8 cellular contexts compared by ENCODE assay signal in the genomic region with DNA sequence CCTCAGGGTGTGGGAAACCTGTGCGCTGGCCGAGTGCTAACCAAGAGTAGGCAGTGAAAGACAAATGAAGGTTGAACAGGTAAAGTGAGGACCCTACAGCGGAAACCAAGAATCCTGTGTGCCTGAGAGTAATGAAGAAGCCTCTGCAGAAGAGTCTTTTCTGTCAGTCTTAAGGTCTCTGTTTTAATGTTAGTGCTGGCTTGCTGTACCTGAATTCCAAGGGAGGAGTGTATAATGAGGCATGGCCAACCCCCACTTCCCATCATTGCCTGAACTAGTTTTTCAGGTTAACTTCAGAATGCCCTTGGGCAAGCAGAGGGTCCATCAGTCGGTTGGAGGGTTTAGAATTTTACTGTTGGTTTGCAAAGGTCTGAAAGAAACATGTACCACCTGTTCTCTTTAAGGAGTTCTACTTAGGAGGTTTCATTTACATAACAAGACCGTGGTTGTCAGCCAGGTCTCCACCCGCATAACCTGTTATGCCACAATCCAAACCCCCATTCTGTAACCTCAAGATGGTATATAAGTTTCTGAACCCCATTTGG. TPM values are rescaled to one million over a fixed set of nuclear protein-coding genes. Genes with fewer than 3 reads are reported as not detected.
DNase-seq lines count a peak whose midpoint lies in the region; ATAC-seq and TF ChIP-seq lines count a peak whose summit lies in the region.

No MANE protein-coding gene starts in this region.

- peak overlapping the region; percentile 96 for H3K4me2 ChIP-seq in PC-3 (ENCODE audit: low read length)

- peak overlapping the region; percentile 41; the same call in 1 of the 2 replicates for H3K27ac ChIP-seq in PC-3 (ENCODE audit: low read length)

- peak overlapping the region; percentile 96 for H3K27ac Mint-ChIP-seq in osteocyte (ENCODE audit: unreplicated experiment)

- no peaks in the 10 kb centered on the region for H3K9me3 ChIP-seq in PC-3 (ENCODE audit: low read length)

- H3K79me2 ChIP-seq in PC-3 (ENCODE audit: low read length), result peaks cover 18% of the 10 kb centered on the region

- peaks cover 11% of the 10 kb centered on the region for H3K36me3 ChIP-seq in PC-3 (ENCODE audit: low read depth, low read length)

- H3K4me1 ChIP-seq in PC-3 (ENCODE audit: insufficient read depth, low read length), result peaks cover 4% of the 10 kb centered on the region; the same call in 1 of the 2 replicates

- peaks cover 6% of the 10 kb centered on the region for H3K27me3 Mint-ChIP-seq in osteocyte (ENCODE audit: unreplicated experiment)

- no peaks in the 10 kb centered on the region for H3K27me3 ChIP-seq in PC-3 (ENCODE audit: low read length)

- peak; percentile 12 for ATAC-seq in GM18519 (IDR thresholded peaks at IDR 0.05; ENCODE audit: low FRiP score, unreplicated experiment)
- ATAC-seq in HG02571 (IDR thresholded peaks at IDR 0.05; ENCODE audit: unreplicated experiment), result peak; percentile 34
- peak; percentile 5; the same call in 1 of the 2 replicates for ATAC-seq in PC-3
- peak; percentile 45 for ATAC-seq in esophagus mucosa

- TF ChIP-seq CTCF in PC-3 (conservative IDR thresholded peaks at IDR 0.05; ENCODE audit: low read depth, low read length) (no peak), osteocyte (IDR thresholded peaks at IDR 0.05) (no peak)

- peaks cover 5% of the 10 kb centered on the region for H3K9me3 Mint-ChIP-seq in osteocyte (ENCODE audit: unreplicated experiment)

- peak; percentile 31 for DNase-seq in PC-3
- DNase-seq in osteocyte (ENCODE audit: extremely low spot score, unreplicated experiment), result no peak
- DNase-seq in RKO (ENCODE audit: low spot score), result no peak
- no peak for DNase-seq in NCI-H226
- no peak for DNase-seq in UCSD-AML1 (lab: John Stamatoyannopoulos, UW; ENCODE audit: unreplicated experiment)

- CTCF ChIA-PET in PC-3 (lab: Charles Lee), result no interaction called here

- H3K9ac ChIP-seq in PC-3 (ENCODE audit: low read length), result peak overlapping the region; percentile 95

- BruUV-seq in PC-3 (replicated peaks; lab: Mats Ljungman, UMichigan), result TSS peak; percentile 89

- intact Hi-C loops in PC-3 (cut with micrococcal nuclease), result no loop called here

- H3K9me2 ChIP-seq in PC-3 (replicated peaks; ENCODE audit: low read length), result no peaks in the 10 kb centered on the region

- H3K4me3 ChIP-seq in PC-3 (ENCODE audit: low read length), result peak overlapping the region; percentile 97

- H3F3A ChIP-seq in PC-3 (ENCODE audit: low read length, unreplicated experiment), result no peaks in the 10 kb centered on the region

- POLR2A ChIA-PET in PC-3 (lab: Charles Lee; ENCODE audit: unreplicated experiment), result interaction anchor here (0.7 kb wide), 1 partner anchor 378 kb away, joined by 3 read pairs; no protein-coding TSS in a partner anchor

- H3K36me3 Mint-ChIP-seq in osteocyte (ENCODE audit: unreplicated experiment), result peaks cover 19% of the 10 kb centered on the region

- H3K4me1 Mint-ChIP-seq in osteocyte (ENCODE audit: unreplicated experiment), result peaks cover 14% of the 10 kb centered on the region

- peak overlapping the region; percentile 99 for H3K4me3 Mint-ChIP-seq in osteocyte (ENCODE audit: unreplicated experiment)

- peak overlapping the region; percentile 98 for H2AFZ ChIP-seq in PC-3 (ENCODE audit: low read length)

- H4K20me1 ChIP-seq in PC-3 (ENCODE audit: low read length), result no peaks in the 10 kb centered on the region; the same call in 1 of the 2 replicates

RNA-seq across cellular contexts. Expression of a gene that starts 0.6 kb away (rescaled TPM):
- total RNA-seq in PC-3 (2014; rRNA removed) (77.2 and 95.4 TPM in 2 replicates), esophagus mucosa (46.5 TPM), osteocyte (52.9 and 60.7 TPM in 2 replicates)

RNA-seq across cellular contexts. Expression of a gene that starts 30.9 kb away (rescaled TPM):
- total RNA-seq in PC-3 (2014; rRNA removed) (12.8 and 15.7 TPM in 2 replicates), esophagus mucosa (8.0 TPM), osteocyte (16.0 and 20.4 TPM in 2 replicates)

RNA-seq across cellular contexts. Expression of a gene that starts 31.9 kb away (rescaled TPM):
- 361 and 449 TPM in 2 replicates for total RNA-seq in PC-3 (2014; rRNA removed)
- 117 TPM for total RNA-seq in esophagus mucosa
- 139 and 151 TPM in 2 replicates for total RNA-seq in osteocyte
